In genomic region chr7:44152971-44153947, GRCh38 we compare ENCODE assay signal across 27 cellular contexts. TPM values are rescaled to one million over a fixed set of nuclear protein-coding genes. Genes with fewer than 3 reads are reported as not detected.
A peak's percentile ranks its signal among the peaks of the same experiment; 100 is the strongest.
DNase-seq lines count a peak whose midpoint lies in the region; ATAC-seq, FAIRE-seq and TF ChIP-seq lines count a peak whose summit lies in the region.
"Had no signal": no experiment of that assay in that cellular context is flagged by ENCODE, and none has a peak within 500 bp of the region (broad histone marks: within the 10 kb centered on the region; RNA-seq: fewer than 3 reads in every experiment).

No MANE protein-coding gene starts in this region.

- H3K4me3 ChIP-seq in right atrium auricular region (no peak overlapping the region), OCI-LY1 (ENCODE audit: low read depth, low read length, poor library complexity, severe bottlenecking) (no peak overlapping the region), heart left ventricle (no peak overlapping the region), kidney (ENCODE audit: low read length in 2 of 2) (no peak overlapping the region)
- H3K4me3 ChIP-seq: gastrocnemius medialis, GM12878, SK-N-MC, tibial artery had no signal

- H3K36me3 ChIP-seq in right atrium auricular region (no peaks in the 10 kb centered on the region), OCI-LY1 (ENCODE audit: insufficient read depth, low read length) (no peaks in the 10 kb centered on the region), heart left ventricle (no peaks in the 10 kb centered on the region), kidney (ENCODE audit: control insufficient read depth in 1 of 2, insufficient read depth in 2 of 2, low read length in 2 of 2) (no peaks in the 10 kb centered on the region)
- H3K36me3 ChIP-seq: gastrocnemius medialis, tibial artery had no signal

- H2AFZ ChIP-seq in OCI-LY1 (ENCODE audit: low read length) = no peak overlapping the region

- 63 to 84% (median 80%) methylated on average over 11 to 22 of the region's 22 CpGs for WGBS in heart left ventricle, 4 donors

- no peak for FAIRE-seq in kidney (lab: Jason Lieb, UNC)
- FAIRE-seq: GM12878 had no signal

- ATAC-seq in Right ventricle myocardium superior (ENCODE audit: poor library complexity) = peak; percentile 42
- ATAC-seq in heart left ventricle = peak in 3 of 4 donors; percentile 29 to 60 (median 57)
- ATAC-seq in sciatic nerve = no peak
- ATAC-seq: activated CD8-positive, alpha-beta T cell treated with anti-CD3 and anti-CD28 coated beads, Interleukin-2, amount 10 ng/mL, durations not matched to agents 7 days and 5 days; activated T-cell treated with anti-CD3 and anti-CD28 coated beads, Interleukin-2, amount 50 U/mL, for 4 hours; gastrocnemius medialis; GM12878 had no signal

- TF ChIP-seq CTCF in right atrium auricular region (IDR thresholded peaks at IDR 0.05) (peak in 1 of 2 donors; percentile 30), OCI-LY1 (IDR thresholded peaks at IDR 0.05; ENCODE audit: low read length) (peak; percentile 23; the same call in 1 of the 2 replicates), heart left ventricle (IDR thresholded peaks at IDR 0.05) (peak in 2 of 12 donors; percentile 4 to 12), kidney (IDR thresholded peaks at IDR 0.05; ENCODE audit: borderline replicate concordance, extremely low read depth, insufficient read depth) (no peak)

- H3K4me1 ChIP-seq in right atrium auricular region (no peaks in the 10 kb centered on the region), OCI-LY1 (ENCODE audit: insufficient read depth, low read length, severe bottlenecking) (no peaks in the 10 kb centered on the region), heart left ventricle (no peaks in the 10 kb centered on the region), kidney (ENCODE audit: control insufficient read depth in 1 of 2, insufficient read depth in 1 of 2, low read depth in 1 of 2, low read length in 2 of 2) (no peaks in the 10 kb centered on the region)
- H3K4me1 ChIP-seq: gastrocnemius medialis, tibial artery had no signal

- H3K4me2 ChIP-seq in OCI-LY1 (ENCODE audit: low read length) = no peak overlapping the region

- H3F3A ChIP-seq in OCI-LY1 (ENCODE audit: insufficient read depth, low read length) = no peaks in the 10 kb centered on the region

- intact Hi-C loops in Right ventricle myocardium superior (cut with DNase I) (no loop called here), heart left ventricle (cut with DNase I) (loop anchor here in 1 of 10 donors (5.0 kb wide), 1 partner anchor 39 kb away; no protein-coding TSS in a partner anchor), sciatic nerve (cut with DNase I) (no loop called here), kidney (cut with DNase I) (no loop called here)

- no peaks in the 10 kb centered on the region for H4K20me1 ChIP-seq in OCI-LY1 (ENCODE audit: insufficient read depth, low read length)

- H3K27me3 ChIP-seq in right atrium auricular region (no peaks in the 10 kb centered on the region), OCI-LY1 (ENCODE audit: insufficient read depth, low read length) (no peaks in the 10 kb centered on the region), heart left ventricle (no peaks in the 10 kb centered on the region)
- H3K27me3 ChIP-seq: gastrocnemius medialis, tibial artery had no signal

- H3K27ac ChIP-seq in right atrium auricular region (no peak overlapping the region), OCI-LY1 (ENCODE audit: low read depth, low read length, poor library complexity, severe bottlenecking) (no peak overlapping the region), heart left ventricle (no peak overlapping the region), kidney (ENCODE audit: low read depth in 2 of 2, low read length in 2 of 2) (no peak overlapping the region)
- H3K27ac ChIP-seq: gastrocnemius medialis, SK-N-MC, tibial artery had no signal

- no peaks in the 10 kb centered on the region for H3K79me2 ChIP-seq in OCI-LY1 (ENCODE audit: insufficient read depth, low read length)

- DNase-seq in Right ventricle myocardium superior (no peak), right atrium auricular region (ENCODE audit: low spot score) (no peak), heart left ventricle (no peak), sciatic nerve (ENCODE audit: low spot score) (peak; percentile 56), mucosa of gallbladder (ENCODE audit: low spot score) (no peak), A172 (ENCODE audit: low spot score) (no peak), kidney (no peak)
- DNase-seq: activated CD8-positive, alpha-beta T cell treated with anti-CD3 and anti-CD28 coated beads, Interleukin-2, amount 10 ng/mL, durations not matched to agents 7 days and 5 days; activated naive CD4-positive, alpha-beta T cell treated with anti-CD3 and anti-CD28 coated beads, Interleukin-2, amount 50 U/mL, for 16 hours; activated T-cell treated with anti-CD3 and anti-CD28 coated beads, Interleukin-2, amount 50 U/mL, for 4 hours; anterior cingulate cortex; CD4-positive, CD25-positive, alpha-beta regulatory T cell; DMS 273 treated with DMSO at 0.1 percent for 48 hours; gastrocnemius medialis; GOT3; Kasumi-1; NCI-H1048; NCI-H1930; NCI-H526 treated with DMSO at 0.1 percent for 48 hours; stimulated activated CD4-positive, alpha-beta T cell treated with anti-CD3 and anti-CD28 coated beads, Interleukin-4, amount 100 ng/mL, for 1 hour had no signal

- H3K9ac ChIP-seq in OCI-LY1 (ENCODE audit: low read length) (no peak overlapping the region), kidney (ENCODE audit: low read length in 2 of 2) (no peak overlapping the region)

- H3K9me3 ChIP-seq in right atrium auricular region (no peaks in the 10 kb centered on the region), OCI-LY1 (ENCODE audit: low read length) (no peaks in the 10 kb centered on the region), heart left ventricle (no peaks in the 10 kb centered on the region), kidney (ENCODE audit: control insufficient read depth in 1 of 2, low read length in 2 of 2) (no peaks in the 10 kb centered on the region)
- H3K9me3 ChIP-seq: gastrocnemius medialis, tibial artery had no signal

- no peaks in the 10 kb centered on the region for H3K9me2 ChIP-seq in OCI-LY1 (ENCODE audit: low read depth, low read length)

- no peak for TF ChIP-seq POLR2A in heart left ventricle (IDR thresholded peaks at IDR 0.05)

RNA-seq across cellular contexts. Expression of gene MYL7, which starts 12.1 kb away (rescaled TPM):
- total RNA-seq in Right ventricle myocardium superior (2,290 TPM), right atrium auricular region (over 10,000 TPM; 17,339 to 49,235 TPM), heart left ventricle (1,000 to 10,000 TPM in 8 of 9 donors, 100 to 1,000 TPM in 1; 975 to 4,037 (median 2,357) TPM), sciatic nerve (not detected), mucosa of gallbladder (not detected), kidney (not detected)
- polyA plus RNA-seq in heart left ventricle (1,000 to 10,000 TPM; 1,236 to 2,597 TPM), kidney (ENCODE audit: insufficient read depth, low read depth, low replicate concordance) (not detected)
- total RNA-seq in A172 (2014; rRNA removed; shearing (Covaris generic)) = not detected in 2 replicates
- total RNA-seq: activated CD8-positive, alpha-beta T cell treated with anti-CD3 and anti-CD28 coated beads, Interleukin-2, amount 10 ng/mL, durations not matched to agents 7 days and 5 days; CD4-positive, CD25-positive, alpha-beta regulatory T cell; GM12878; HT1080; neural crest cell; T-helper 2 cell treated with Interferon-gamma antibody and Interleukin-4, amounts not matched to agents 100 ng/mL and 5 ng/mL, for 36 hours had no signal
- polyA plus RNA-seq: CD4-positive, CD25-positive, alpha-beta regulatory T cell had no signal

RNA-seq across cellular contexts. Expression of gene POLD2, which starts 29.9 kb away (rescaled TPM):
- total RNA-seq in Right ventricle myocardium superior (75.3 TPM), right atrium auricular region (10 to 100 TPM; 71.4 to 76.5 TPM), heart left ventricle (100 to 1,000 TPM in 1 of 9 donors, 10 to 100 TPM in 8; 74.1 to 150 (median 89.2) TPM), sciatic nerve (67.0 TPM), mucosa of gallbladder (81.6 TPM), kidney (60.0 TPM)
- polyA plus RNA-seq in heart left ventricle (100 to 1,000 TPM in 1 of 2 donors, 10 to 100 TPM in 1; 67.0 to 176 TPM), kidney (ENCODE audit: insufficient read depth, low read depth, low replicate concordance) (119 TPM)
- 149 and 160 TPM in 2 replicates for total RNA-seq in A172 (2014; rRNA removed; shearing (Covaris generic))

RNA-seq across cellular contexts. Expression of gene GCK, which starts 36.0 kb away (rescaled TPM):
- total RNA-seq in Right ventricle myocardium superior (1.3 TPM), right atrium auricular region (10 to 100 TPM; 11.1 to 21.0 TPM), heart left ventricle (1 to 10 TPM in 6 of 9 donors, under 1 TPM in 3; 0.54 to 3.3 (median 1.3) TPM), sciatic nerve (1.9 TPM), mucosa of gallbladder (0.95 TPM), kidney (0.25 TPM)
- polyA plus RNA-seq in heart left ventricle (1 to 10 TPM; 3.6 to 5.7 TPM), kidney (ENCODE audit: insufficient read depth, low read depth, low replicate concordance) (1.0 TPM)
- not detected in 2 replicates for total RNA-seq in A172 (2014; rRNA removed; shearing (Covaris generic))
- total RNA-seq: activated CD8-positive, alpha-beta T cell treated with anti-CD3 and anti-CD28 coated beads, Interleukin-2, amount 10 ng/mL, durations not matched to agents 7 days and 5 days; CD4-positive, CD25-positive, alpha-beta regulatory T cell; GM12878; HT1080 had no signal

RNA-seq across cellular contexts. Expression of gene YKT6, which starts 47.5 kb away (rescaled TPM):
- total RNA-seq in Right ventricle myocardium superior = 48.9 TPM
- total RNA-seq in right atrium auricular region = 10 to 100 TPM; 43.9 to 44.9 TPM
- 10 to 100 TPM; 43.8 to 82.2 (median 46.6) TPM for total RNA-seq in heart left ventricle
- polyA plus RNA-seq in heart left ventricle = 100 to 1,000 TPM in 1 of 2 donors, 10 to 100 TPM in 1; 28.5 to 133 TPM
- 51.2 TPM for total RNA-seq in sciatic nerve
- total RNA-seq in mucosa of gallbladder = 58.6 TPM
- total RNA-seq in A172 (2014; rRNA removed; shearing (Covaris generic)) = 133 and 137 TPM in 2 replicates
- total RNA-seq in kidney = 60.2 TPM
- 53.2 TPM for polyA plus RNA-seq in kidney (ENCODE audit: insufficient read depth, low read depth, low replicate concordance)

RNA-seq across cellular contexts. Expression of gene AEBP1, which starts 49.1 kb away (rescaled TPM):
- total RNA-seq in Right ventricle myocardium superior (12.4 TPM), right atrium auricular region (100 to 1,000 TPM in 1 of 2 donors, 10 to 100 TPM in 1; 84.4 to 193 TPM), heart left ventricle (10 to 100 TPM; 15.2 to 51.1 (median 25.4) TPM), sciatic nerve (236 TPM), mucosa of gallbladder (107 TPM), kidney (164 TPM)
- polyA plus RNA-seq in heart left ventricle (10 to 100 TPM; 10.9 to 20.2 TPM), kidney (ENCODE audit: insufficient read depth, low read depth, low replicate concordance) (89.4 TPM)
- 0.22 TPM in 1 of 2 replicates, not detected in the other for total RNA-seq in A172 (2014; rRNA removed; shearing (Covaris generic))
- total RNA-seq: HT1080 had no signal

Comparison
In these comparisons a context has a peak if more than half of its experiments do, and no peak if none do; other contexts are left out.
1. RNA of gene MYL7, which starts 12.1 kb away (total RNA-seq): 17,339 to 49,235 TPM in right atrium auricular region, 975 to 4,037 TPM in heart left ventricle and 2,290 TPM in Right ventricle myocardium superior (single experiment); not detected in sciatic nerve (single experiment), not detected in mucosa of gallbladder (single experiment), not detected in A172 and not detected in kidney (single experiment); every median in the first group is over 100 times any median in the second.